1 cellular context compared by ENCODE assay signal in genomic region chr19:55015126-55015525, GRCh38.
TF ChIP-seq lines count a peak whose summit lies in the region.

No MANE protein-coding gene starts in this region.

TF ChIP-seq in endothelial cell of umbilical vein, 7 proteins besides CTCF, POLR2A, EP300 and RAD21:
- TF ChIP-seq FOS (IDR thresholded peaks at IDR 0.05; ENCODE audit: borderline replicate concordance, insufficient read depth, low read length) (no peak), EZH2 (IDR thresholded peaks at IDR 0.05; ENCODE audit: borderline replicate concordance, low read depth, low read length, severe bottlenecking) (no peak), JUN (IDR thresholded peaks at IDR 0.05; ENCODE audit: borderline replicate concordance, insufficient read depth, insufficient read length, low read depth) (no peak), GATA2 (IDR thresholded peaks at IDR 0.05; ENCODE audit: insufficient read depth, insufficient read length, low read depth, low read length) (no peak), MYC (IDR thresholded peaks at IDR 0.05; ENCODE audit: low read depth, low read length) (no peak), MAX (IDR thresholded peaks at IDR 0.05; ENCODE audit: insufficient read depth, insufficient read length) (no peak), POLR2AphosphoS5 (IDR thresholded peaks at IDR 0.05; ENCODE audit: insufficient read depth, low read depth, low read length) (no peak)
